ENCODE assay signal across 7 cellular contexts in the genomic region with DNA sequence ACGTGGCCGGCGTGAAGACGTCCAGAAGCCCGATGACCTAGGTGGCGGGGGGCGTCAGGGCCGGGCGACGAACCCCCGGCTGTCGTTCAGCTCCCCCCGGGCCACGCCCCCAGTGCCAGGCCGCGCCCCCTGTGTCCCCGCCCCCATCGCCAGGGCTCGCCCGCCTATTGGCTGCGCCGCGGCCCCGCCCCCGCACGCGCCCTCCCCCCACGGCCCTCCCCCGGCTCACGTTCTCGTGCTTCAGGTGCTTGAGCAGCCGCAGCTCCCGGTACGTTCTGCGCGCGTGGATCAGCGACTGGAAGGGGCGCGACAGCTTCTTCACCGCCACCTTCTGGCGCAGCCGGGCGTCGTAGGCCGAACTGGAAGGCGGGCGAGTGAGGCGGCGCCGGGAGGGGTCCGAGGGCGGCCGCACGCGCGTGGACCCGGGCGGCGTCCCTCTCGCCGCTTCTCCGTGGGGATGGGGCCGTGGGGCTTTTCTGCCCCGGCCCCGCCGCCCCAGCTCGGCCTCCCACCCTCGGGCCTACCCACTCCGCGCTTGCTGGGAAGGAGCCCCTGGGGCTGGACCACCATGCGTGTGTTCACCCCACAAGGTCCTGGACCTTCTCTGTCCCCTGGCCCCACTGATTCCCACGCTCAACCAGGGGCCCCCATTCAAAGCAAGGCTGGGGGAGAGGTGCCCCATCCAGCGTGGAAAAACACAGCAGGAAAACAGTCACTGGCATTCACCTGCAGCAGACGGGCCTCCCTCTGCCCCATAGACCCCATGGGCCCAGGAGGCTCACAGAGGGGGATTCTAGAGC. TPM values are rescaled to one million over a fixed set of nuclear protein-coding genes. Genes with fewer than 3 reads are reported as not detected.
DNase-seq lines count a peak whose midpoint lies in the region; ATAC-seq and TF ChIP-seq lines count a peak whose summit lies in the region.

No MANE protein-coding gene starts in this region.

- DNase-seq in HFF-Myc (ENCODE audit: extremely low read depth, low read depth) (no peak), foreskin fibroblast (peak; percentile 50 to 84), sciatic nerve (ENCODE audit: low spot score) (peak; percentile 84), HuH-7 (ENCODE audit: low spot score) (no peak), SW 1271 (lab: John Stamatoyannopoulos, UW) (no peak), WERI-Rb-1 (no peak)
- peak; percentile 69 to 70 for DNase-seq in activated T-cell treated with anti-CD3 and anti-CD28 coated beads, Interleukin-2, amount 50 U/mL, for 48 hours

- intact Hi-C loops in sciatic nerve (cut with DNase I) = loop anchor here (2.0 kb wide), 1 partner anchor 59 kb away; a partner anchor contains a TSS

- peaks cover 22% of the 10 kb centered on the region for H3K36me3 ChIP-seq in WERI-Rb-1

- H3K27ac ChIP-seq in WERI-Rb-1 = no peak overlapping the region

- peak; percentile 65 for ATAC-seq in sciatic nerve

- H3K27me3 ChIP-seq in WERI-Rb-1 (ENCODE audit: insufficient read depth, low read depth, severe bottlenecking) = no peaks in the 10 kb centered on the region

- no peaks in the 10 kb centered on the region for H3K9me3 ChIP-seq in WERI-Rb-1 (ENCODE audit: severe bottlenecking)

- H3K4me3 ChIP-seq in HFF-Myc (replicated peaks; ENCODE audit: low read depth, low read length) = peak overlapping the region; percentile 19; the same call in 1 of the 2 replicates
- peak overlapping the region; percentile 25 to 45 for H3K4me3 ChIP-seq in foreskin fibroblast (ENCODE audit: low read depth in 1 of 2, low read length in 2 of 2)
- H3K4me3 ChIP-seq in WERI-Rb-1 (ENCODE audit: low read depth, low read length) = no peak overlapping the region

- TF ChIP-seq CTCF in HFF-Myc (IDR thresholded peaks at IDR 0.05; ENCODE audit: low read depth, low read length, missing control alignments) = peak; percentile 10
- peak; percentile 5 for TF ChIP-seq CTCF in foreskin fibroblast (IDR thresholded peaks at IDR 0.05; ENCODE audit: low read depth, low read length)
- TF ChIP-seq CTCF in WERI-Rb-1 (IDR thresholded peaks at IDR 0.05; ENCODE audit: low read depth, low read length) = no peak

RNA-seq across cellular contexts. Expression of a gene that starts 2.4 kb away (rescaled TPM):
- total RNA-seq in sciatic nerve = 20.4 TPM

RNA-seq across cellular contexts. Expression of a gene that starts 6.3 kb away (rescaled TPM):
- 17.8 TPM for total RNA-seq in sciatic nerve

RNA-seq across cellular contexts. Expression of a gene that starts 16.7 kb away (rescaled TPM):
- 32.4 TPM for total RNA-seq in sciatic nerve

RNA-seq across cellular contexts. Expression of a gene that starts 23.0 kb away (rescaled TPM):
- 47.6 TPM for total RNA-seq in sciatic nerve

RNA-seq across cellular contexts. Expression of a gene that starts 39.7 kb away (rescaled TPM):
- 160 TPM for total RNA-seq in sciatic nerve

Comparison
In these comparisons a context has a peak if more than half of its experiments do, and no peak if none do; other contexts are left out.
1. DNase-seq: peak in activated T-cell treated with anti-CD3 and anti-CD28 coated beads, Interleukin-2, amount 50 U/mL, for 48 hours (2 of 2), foreskin fibroblast (2 of 2) and sciatic nerve (single experiment); none in HFF-Myc (single experiment), HuH-7 (single experiment), SW 1271 (0 of 2) and WERI-Rb-1 (single experiment).